8 cellular contexts compared by ENCODE assay signal in the genomic region with DNA sequence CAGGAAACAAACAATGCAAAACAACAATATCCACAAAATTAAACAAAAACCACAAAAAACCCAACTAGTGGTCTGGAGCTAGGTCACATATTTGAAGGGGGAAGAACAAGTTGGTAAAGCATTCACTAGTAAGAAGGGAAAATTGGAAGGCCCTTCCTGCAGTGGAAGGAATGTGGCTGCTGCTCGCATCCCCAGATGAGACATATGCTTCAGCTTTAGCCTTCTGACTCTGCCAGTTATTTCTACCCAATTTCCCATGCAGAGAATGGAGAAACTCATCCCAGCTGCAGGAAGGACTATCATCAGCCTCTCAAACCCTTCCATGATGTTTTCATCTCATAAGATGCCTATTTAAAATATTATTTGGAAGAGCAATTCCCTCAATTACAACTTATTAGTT.
"Had no signal": no experiment of that assay in that cellular context is flagged by ENCODE, and none has a peak within 500 bp of the region (broad histone marks: within the 10 kb centered on the region; RNA-seq: fewer than 3 reads in every experiment).

No MANE protein-coding gene starts in this region.

- H3K4me3 ChIP-seq: GM23338 had no signal

- DNase-seq: H9, HFFc6, KBM-7 had no signal

- H3K27ac ChIP-seq: HL-60, KMS-11 had no signal

- ATAC-seq: GM23338, HCT116, HepG2 had no signal
